1 cellular context compared by ENCODE assay signal in the genomic region with DNA sequence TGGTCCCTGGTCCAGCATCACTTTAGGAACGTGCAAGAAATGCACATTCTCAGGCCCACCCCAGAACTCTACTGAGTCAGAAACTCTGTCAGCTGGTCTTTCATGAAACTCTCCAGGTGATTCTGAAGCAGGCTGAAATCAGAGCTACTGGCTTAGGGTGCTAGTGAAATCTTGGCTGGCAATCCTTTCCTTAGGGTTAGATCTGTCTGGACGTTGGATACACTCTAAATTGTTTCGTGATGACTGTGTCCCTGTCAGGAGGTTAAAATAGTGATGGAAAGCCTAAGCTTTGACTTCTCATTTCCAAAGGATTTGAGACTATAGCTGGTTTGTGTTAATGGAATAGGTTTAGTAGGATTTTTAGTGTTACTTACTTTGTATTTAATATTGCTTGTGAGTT.
TF ChIP-seq lines count a peak whose summit lies in the region.

No MANE protein-coding gene starts in this region.

TF ChIP-seq in SK-N-SH, 30 proteins besides CTCF, POLR2A, EP300 and RAD21 (continued from another document):
- TF ChIP-seq, protein P1, sequence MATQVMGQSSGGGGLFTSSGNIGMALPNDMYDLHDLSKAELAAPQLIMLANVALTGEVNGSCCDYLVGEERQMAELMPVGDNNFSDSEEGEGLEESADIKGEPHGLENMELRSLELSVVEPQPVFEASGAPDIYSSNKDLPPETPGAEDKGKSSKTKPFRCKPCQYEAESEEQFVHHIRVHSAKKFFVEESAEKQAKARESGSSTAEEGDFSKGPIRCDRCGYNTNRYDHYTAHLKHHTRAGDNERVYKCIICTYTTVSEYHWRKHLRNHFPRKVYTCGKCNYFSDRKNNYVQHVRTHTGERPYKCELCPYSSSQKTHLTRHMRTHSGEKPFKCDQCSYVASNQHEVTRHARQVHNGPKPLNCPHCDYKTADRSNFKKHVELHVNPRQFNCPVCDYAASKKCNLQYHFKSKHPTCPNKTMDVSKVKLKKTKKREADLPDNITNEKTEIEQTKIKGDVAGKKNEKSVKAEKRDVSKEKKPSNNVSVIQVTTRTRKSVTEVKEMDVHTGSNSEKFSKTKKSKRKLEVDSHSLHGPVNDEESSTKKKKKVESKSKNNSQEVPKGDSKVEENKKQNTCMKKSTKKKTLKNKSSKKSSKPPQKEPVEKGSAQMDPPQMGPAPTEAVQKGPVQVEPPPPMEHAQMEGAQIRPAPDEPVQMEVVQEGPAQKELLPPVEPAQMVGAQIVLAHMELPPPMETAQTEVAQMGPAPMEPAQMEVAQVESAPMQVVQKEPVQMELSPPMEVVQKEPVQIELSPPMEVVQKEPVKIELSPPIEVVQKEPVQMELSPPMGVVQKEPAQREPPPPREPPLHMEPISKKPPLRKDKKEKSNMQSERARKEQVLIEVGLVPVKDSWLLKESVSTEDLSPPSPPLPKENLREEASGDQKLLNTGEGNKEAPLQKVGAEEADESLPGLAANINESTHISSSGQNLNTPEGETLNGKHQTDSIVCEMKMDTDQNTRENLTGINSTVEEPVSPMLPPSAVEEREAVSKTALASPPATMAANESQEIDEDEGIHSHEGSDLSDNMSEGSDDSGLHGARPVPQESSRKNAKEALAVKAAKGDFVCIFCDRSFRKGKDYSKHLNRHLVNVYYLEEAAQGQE (IDR thresholded peaks at IDR 0.05; ENCODE audit: low read depth, low read length) = 0 out of 2 replicates have a peak, but pooled peaks have one; percentile 21
- TF ChIP-seq FOXJ3 (CRISPR knock-in tag; IDR thresholded peaks at IDR 0.05) (no peak), RXRA (IDR thresholded peaks at IDR 0.05; ENCODE audit: borderline replicate concordance, low read depth) (no peak), TAF1 (IDR thresholded peaks at IDR 0.05; ENCODE audit: borderline replicate concordance, low read depth, low read length) (no peak), NFIC (IDR thresholded peaks at IDR 0.05; ENCODE audit: borderline replicate concordance) (peak; percentile 69), TCF12 (IDR thresholded peaks at IDR 0.05) (peak; percentile 76), ELF1 (IDR thresholded peaks at IDR 0.05) (no peak), GATA2 (CRISPR knock-in tag; IDR thresholded peaks at IDR 0.05) (no peak)
- TF ChIP-seq, protein P2, sequence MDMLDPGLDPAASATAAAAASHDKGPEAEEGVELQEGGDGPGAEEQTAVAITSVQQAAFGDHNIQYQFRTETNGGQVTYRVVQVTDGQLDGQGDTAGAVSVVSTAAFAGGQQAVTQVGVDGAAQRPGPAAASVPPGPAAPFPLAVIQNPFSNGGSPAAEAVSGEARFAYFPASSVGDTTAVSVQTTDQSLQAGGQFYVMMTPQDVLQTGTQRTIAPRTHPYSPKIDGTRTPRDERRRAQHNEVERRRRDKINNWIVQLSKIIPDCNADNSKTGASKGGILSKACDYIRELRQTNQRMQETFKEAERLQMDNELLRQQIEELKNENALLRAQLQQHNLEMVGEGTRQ (IDR thresholded peaks at IDR 0.05; ENCODE audit: borderline replicate concordance, low read depth, low read length) = no peak
TF ChIP-seq in SK-N-SH: peak in this region for 7.
